1 cellular context compared by ENCODE assay signal in genomic region chr16:23377071-23377931, GRCh38.
TF ChIP-seq lines count a peak whose summit lies in the region.

No MANE protein-coding gene starts in this region.

TF ChIP-seq in H1, 55 proteins besides CTCF, POLR2A, EP300 and RAD21:
- TF ChIP-seq ASH2L (IDR thresholded peaks at IDR 0.05; ENCODE audit: low read length), result no peak
- no peak for TF ChIP-seq ZNF274 (IDR thresholded peaks at IDR 0.05; ENCODE audit: borderline replicate concordance, extremely low read depth, low read length)
- no peak for TF ChIP-seq GABPA (IDR thresholded peaks at IDR 0.05; ENCODE audit: borderline replicate concordance, insufficient read depth, low read length)
- no peak for TF ChIP-seq JUND (IDR thresholded peaks at IDR 0.05; ENCODE audit: low read length)
- no peak for TF ChIP-seq MAFK (IDR thresholded peaks at IDR 0.05; ENCODE audit: low read depth, low read length)
- TF ChIP-seq CBX5 (IDR thresholded peaks at IDR 0.05; ENCODE audit: low read depth, low read length), result no peak
- no peak for TF ChIP-seq CREB1 (IDR thresholded peaks at IDR 0.05)
- no peak for TF ChIP-seq SP4 (IDR thresholded peaks at IDR 0.05; ENCODE audit: low read length)
- TF ChIP-seq E2F6 (IDR thresholded peaks at IDR 0.05), result no peak
- no peak for TF ChIP-seq GTF2F1 (IDR thresholded peaks at IDR 0.05; ENCODE audit: borderline replicate concordance, low read depth, low read length)
- no peak for TF ChIP-seq CEBPB (IDR thresholded peaks at IDR 0.05; ENCODE audit: low read depth, low read length)
- TF ChIP-seq CHD2 (IDR thresholded peaks at IDR 0.05; ENCODE audit: low read length), result no peak
- TF ChIP-seq BCL11A (IDR thresholded peaks at IDR 0.05; ENCODE audit: low read depth in 2 of 2, low read length in 2 of 2), result no peak
- TF ChIP-seq KDM4A (IDR thresholded peaks at IDR 0.05; ENCODE audit: low read depth, low read length, severe bottlenecking), result no peak
- TF ChIP-seq EZH2 (IDR thresholded peaks at IDR 0.05; ENCODE audit: low read depth, low read length, severe bottlenecking), result no peak
